ENCODE assay signal across 8 cellular contexts in the genomic region with DNA sequence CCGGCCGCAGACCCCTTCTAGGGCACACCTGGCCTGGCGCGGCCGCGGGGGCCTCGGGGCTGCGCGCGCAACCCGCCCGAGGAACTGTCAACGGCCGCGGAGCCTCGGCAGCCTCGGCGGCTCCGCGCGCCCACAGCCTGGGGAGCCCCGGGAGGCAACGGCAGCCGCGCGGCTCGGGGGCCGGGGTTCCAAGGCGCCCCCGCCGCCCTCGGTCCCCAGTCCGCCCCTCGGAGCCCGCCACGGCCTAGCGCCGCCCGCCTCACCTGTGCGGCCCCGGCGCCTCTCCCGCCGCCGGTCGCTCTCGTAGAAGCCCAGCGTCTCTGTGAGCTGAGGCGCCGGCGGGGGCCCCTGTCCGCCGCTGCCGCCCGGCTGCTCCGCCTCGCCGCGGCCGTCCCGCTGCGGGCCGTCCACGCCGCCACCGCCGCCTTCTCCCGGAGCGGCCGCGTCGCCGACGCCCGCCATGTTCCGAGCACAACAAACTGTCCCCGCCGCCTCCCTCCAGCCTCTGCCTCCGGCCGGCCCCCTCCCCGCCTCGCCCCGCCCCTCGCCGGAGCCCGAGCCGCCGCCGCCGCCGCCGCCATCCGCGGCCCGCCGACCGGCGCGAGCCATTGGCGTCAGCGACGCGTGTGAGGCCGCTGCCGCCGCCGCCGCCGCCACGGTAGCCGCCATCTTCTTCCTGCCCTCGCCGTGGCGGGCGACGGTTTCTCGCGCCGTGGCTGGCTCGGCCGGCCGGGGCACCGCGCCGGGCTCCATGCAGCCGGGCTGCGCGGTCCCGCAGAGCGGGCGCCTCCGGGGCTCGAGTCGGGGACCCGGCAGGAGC.
DNase-seq lines count a peak whose midpoint lies in the region; ATAC-seq and TF ChIP-seq lines count a peak whose summit lies in the region.

A gene with protein sequence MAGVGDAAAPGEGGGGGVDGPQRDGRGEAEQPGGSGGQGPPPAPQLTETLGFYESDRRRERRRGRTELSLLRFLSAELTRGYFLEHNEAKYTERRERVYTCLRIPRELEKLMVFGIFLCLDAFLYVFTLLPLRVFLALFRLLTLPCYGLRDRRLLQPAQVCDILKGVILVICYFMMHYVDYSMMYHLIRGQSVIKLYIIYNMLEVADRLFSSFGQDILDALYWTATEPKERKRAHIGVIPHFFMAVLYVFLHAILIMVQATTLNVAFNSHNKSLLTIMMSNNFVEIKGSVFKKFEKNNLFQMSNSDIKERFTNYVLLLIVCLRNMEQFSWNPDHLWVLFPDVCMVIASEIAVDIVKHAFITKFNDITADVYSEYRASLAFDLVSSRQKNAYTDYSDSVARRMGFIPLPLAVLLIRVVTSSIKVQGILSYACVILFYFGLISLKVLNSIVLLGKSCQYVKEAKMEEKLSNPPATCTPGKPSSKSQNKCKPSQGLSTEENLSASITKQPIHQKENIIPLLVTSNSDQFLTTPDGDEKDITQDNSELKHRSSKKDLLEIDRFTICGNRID (minus strand): TSS at position 476 of the 820 bp plus-strand sequence. CDS start 14 bp downstream, at position 462.

- peak within 1 kb of the TSS; percentile 89 for H3K27ac ChIP-seq in layer of hippocampus (ENCODE audit: low read depth, low read length)

- peak; percentile 72 for ATAC-seq in HG02759 (IDR thresholded peaks at IDR 0.05; ENCODE audit: unreplicated experiment)

- no peaks in the 10 kb centered on the region for H3K27me3 ChIP-seq in layer of hippocampus (ENCODE audit: control insufficient read depth, insufficient read depth, low read length)

- no peak for TF ChIP-seq CTCF in choroid plexus epithelial cell (conservative IDR thresholded peaks at IDR 0.05; ENCODE audit: low read depth, low read length)

- H3K4me3 ChIP-seq in choroid plexus epithelial cell (ENCODE audit: low read depth, low read length) = peak within 1 kb of the TSS; percentile 78

- peak; percentile 64 for DNase-seq in NCI-H2029 (lab: John Stamatoyannopoulos, UW)
- DNase-seq in NCI-H2029 treated with DMSO at 0.1 percent for 48 hours (lab: John Stamatoyannopoulos, UW) = no peak
- peak; percentile 31 for DNase-seq in NCI-H187 treated with DMSO at 0.1 percent for 48 hours (lab: John Stamatoyannopoulos, UW)
- DNase-seq in activated CD4-positive, alpha-beta T cell treated with anti-CD3 and anti-CD28 coated beads for 48 hours = peak; percentile 84
- DNase-seq in choroid plexus epithelial cell (ENCODE audit: low read depth) = peak; percentile 60
- DNase-seq in stimulated activated CD4-positive, alpha-beta T cell treated with anti-CD3 and anti-CD28 coated beads, Interleukin-1b, Interleukin-23, amount 100 ng/mL, for 48 hours = peak; percentile 74
